ENCODE assay signal across 1 cellular context in the genomic region with DNA sequence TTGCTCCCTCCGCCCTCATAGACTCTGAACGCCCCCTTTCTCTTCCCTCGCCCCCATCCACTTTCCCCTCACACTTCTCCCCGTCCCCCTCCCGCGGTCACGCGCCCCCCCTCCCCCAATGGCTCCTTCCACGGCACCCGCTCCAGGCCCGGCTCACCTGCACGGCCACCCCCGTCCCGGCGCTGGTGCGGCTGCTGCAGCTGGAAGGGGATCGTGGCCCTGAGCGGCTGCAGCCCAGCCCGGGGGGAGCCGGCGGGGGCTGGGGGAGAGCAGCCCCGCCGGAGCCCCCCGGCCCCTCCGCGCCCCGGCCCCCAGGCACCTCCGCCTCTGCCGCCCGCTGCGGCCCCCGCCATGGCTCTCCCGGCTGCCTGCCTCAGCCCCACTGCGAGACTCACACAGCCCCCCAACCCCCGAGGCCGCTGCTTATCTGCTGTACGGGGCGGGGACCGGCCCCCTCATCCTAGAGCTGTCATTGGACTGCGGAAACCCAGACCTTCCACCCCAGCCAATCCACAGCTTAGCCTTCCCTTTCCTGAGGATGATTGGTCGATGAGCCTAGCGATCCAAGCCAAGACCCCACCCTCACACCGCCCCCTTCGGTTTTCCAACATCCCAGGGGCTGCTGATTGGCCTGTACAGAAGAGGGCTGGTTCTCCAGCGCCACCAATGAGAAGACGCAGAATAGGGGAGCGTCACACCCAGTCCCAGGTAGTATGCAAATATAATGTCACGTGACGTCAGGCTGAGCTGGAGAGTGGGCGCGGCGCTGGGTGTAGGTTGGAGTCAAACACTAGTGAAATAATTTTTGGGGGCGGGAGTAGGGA.
TF ChIP-seq lines count a peak whose summit lies in the region.

A gene with protein sequence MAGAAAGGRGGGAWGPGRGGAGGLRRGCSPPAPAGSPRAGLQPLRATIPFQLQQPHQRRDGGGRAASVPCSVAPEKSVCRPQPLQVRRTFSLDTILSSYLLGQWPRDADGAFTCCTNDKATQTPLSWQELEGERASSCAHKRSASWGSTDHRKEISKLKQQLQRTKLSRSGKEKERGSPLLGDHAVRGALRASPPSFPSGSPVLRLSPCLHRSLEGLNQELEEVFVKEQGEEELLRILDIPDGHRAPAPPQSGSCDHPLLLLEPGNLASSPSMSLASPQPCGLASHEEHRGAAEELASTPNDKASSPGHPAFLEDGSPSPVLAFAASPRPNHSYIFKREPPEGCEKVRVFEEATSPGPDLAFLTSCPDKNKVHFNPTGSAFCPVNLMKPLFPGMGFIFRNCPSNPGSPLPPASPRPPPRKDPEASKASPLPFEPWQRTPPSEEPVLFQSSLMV (minus strand): TSS at position 397 of the 824 bp plus-strand sequence. CDS start 44 bp downstream, at position 353.

TF ChIP-seq in SK-N-SH, 30 proteins besides CTCF, POLR2A, EP300 and RAD21 (continued from another document):
- TF ChIP-seq FOXM1 (IDR thresholded peaks at IDR 0.05; ENCODE audit: low read depth) (no peak), TAF1 (IDR thresholded peaks at IDR 0.05; ENCODE audit: borderline replicate concordance, low read depth, low read length) (peak; percentile 93), GABPA (IDR thresholded peaks at IDR 0.05; ENCODE audit: low read depth) (no peak), TCF12 (IDR thresholded peaks at IDR 0.05) (no peak), MEF2A (IDR thresholded peaks at IDR 0.05; ENCODE audit: borderline replicate concordance, low read depth) (no peak), POLR2AphosphoS5 (IDR thresholded peaks at IDR 0.05; ENCODE audit: low read depth, low read length) (peak; percentile 96), FOXJ3 (CRISPR knock-in tag; IDR thresholded peaks at IDR 0.05) (no peak), CHD2 (IDR thresholded peaks at IDR 0.05; ENCODE audit: low read length, partially characterized antibody) (peak; percentile 91), JUND (IDR thresholded peaks at IDR 0.05) (no peak), ELF1 (IDR thresholded peaks at IDR 0.05) (no peak), EZH2phosphoT487 (IDR thresholded peaks at IDR 0.05; ENCODE audit: borderline replicate concordance, low read depth) (no peak), MXI1 (IDR thresholded peaks at IDR 0.05; ENCODE audit: low read depth, low read length) (0 out of 2 replicates have a peak, but pooled peaks have one; percentile 41), GATA2 (CRISPR knock-in tag; IDR thresholded peaks at IDR 0.05) (peak; percentile 74), RFX5 (IDR thresholded peaks at IDR 0.05; ENCODE audit: low read length) (peak; percentile 93), YY1 (IDR thresholded peaks at IDR 0.05; ENCODE audit: low read depth) (no peak)
- TF ChIP-seq, protein P1, sequence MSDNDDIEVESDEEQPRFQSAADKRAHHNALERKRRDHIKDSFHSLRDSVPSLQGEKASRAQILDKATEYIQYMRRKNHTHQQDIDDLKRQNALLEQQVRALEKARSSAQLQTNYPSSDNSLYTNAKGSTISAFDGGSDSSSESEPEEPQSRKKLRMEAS (IDR thresholded peaks at IDR 0.05; ENCODE audit: low read depth): no peak
- TF ChIP-seq, protein P2, sequence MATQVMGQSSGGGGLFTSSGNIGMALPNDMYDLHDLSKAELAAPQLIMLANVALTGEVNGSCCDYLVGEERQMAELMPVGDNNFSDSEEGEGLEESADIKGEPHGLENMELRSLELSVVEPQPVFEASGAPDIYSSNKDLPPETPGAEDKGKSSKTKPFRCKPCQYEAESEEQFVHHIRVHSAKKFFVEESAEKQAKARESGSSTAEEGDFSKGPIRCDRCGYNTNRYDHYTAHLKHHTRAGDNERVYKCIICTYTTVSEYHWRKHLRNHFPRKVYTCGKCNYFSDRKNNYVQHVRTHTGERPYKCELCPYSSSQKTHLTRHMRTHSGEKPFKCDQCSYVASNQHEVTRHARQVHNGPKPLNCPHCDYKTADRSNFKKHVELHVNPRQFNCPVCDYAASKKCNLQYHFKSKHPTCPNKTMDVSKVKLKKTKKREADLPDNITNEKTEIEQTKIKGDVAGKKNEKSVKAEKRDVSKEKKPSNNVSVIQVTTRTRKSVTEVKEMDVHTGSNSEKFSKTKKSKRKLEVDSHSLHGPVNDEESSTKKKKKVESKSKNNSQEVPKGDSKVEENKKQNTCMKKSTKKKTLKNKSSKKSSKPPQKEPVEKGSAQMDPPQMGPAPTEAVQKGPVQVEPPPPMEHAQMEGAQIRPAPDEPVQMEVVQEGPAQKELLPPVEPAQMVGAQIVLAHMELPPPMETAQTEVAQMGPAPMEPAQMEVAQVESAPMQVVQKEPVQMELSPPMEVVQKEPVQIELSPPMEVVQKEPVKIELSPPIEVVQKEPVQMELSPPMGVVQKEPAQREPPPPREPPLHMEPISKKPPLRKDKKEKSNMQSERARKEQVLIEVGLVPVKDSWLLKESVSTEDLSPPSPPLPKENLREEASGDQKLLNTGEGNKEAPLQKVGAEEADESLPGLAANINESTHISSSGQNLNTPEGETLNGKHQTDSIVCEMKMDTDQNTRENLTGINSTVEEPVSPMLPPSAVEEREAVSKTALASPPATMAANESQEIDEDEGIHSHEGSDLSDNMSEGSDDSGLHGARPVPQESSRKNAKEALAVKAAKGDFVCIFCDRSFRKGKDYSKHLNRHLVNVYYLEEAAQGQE (IDR thresholded peaks at IDR 0.05; ENCODE audit: low read depth, low read length): no peak
- TF ChIP-seq, protein P3, sequence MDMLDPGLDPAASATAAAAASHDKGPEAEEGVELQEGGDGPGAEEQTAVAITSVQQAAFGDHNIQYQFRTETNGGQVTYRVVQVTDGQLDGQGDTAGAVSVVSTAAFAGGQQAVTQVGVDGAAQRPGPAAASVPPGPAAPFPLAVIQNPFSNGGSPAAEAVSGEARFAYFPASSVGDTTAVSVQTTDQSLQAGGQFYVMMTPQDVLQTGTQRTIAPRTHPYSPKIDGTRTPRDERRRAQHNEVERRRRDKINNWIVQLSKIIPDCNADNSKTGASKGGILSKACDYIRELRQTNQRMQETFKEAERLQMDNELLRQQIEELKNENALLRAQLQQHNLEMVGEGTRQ (IDR thresholded peaks at IDR 0.05; ENCODE audit: borderline replicate concordance, low read depth, low read length): peak; percentile 77
- TF ChIP-seq, protein P4, sequence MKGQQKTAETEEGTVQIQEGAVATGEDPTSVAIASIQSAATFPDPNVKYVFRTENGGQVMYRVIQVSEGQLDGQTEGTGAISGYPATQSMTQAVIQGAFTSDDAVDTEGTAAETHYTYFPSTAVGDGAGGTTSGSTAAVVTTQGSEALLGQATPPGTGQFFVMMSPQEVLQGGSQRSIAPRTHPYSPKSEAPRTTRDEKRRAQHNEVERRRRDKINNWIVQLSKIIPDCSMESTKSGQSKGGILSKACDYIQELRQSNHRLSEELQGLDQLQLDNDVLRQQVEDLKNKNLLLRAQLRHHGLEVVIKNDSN (IDR thresholded peaks at IDR 0.05; ENCODE audit: borderline replicate concordance, low read depth): peak; percentile 95
- TF ChIP-seq, protein P5, sequence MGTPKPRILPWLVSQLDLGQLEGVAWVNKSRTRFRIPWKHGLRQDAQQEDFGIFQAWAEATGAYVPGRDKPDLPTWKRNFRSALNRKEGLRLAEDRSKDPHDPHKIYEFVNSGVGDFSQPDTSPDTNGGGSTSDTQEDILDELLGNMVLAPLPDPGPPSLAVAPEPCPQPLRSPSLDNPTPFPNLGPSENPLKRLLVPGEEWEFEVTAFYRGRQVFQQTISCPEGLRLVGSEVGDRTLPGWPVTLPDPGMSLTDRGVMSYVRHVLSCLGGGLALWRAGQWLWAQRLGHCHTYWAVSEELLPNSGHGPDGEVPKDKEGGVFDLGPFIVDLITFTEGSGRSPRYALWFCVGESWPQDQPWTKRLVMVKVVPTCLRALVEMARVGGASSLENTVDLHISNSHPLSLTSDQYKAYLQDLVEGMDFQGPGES (IDR thresholded peaks at IDR 0.05; ENCODE audit: low read depth, low read length): peak; percentile 90
